ENCODE assay signal across 1 cellular context in the genomic region with DNA sequence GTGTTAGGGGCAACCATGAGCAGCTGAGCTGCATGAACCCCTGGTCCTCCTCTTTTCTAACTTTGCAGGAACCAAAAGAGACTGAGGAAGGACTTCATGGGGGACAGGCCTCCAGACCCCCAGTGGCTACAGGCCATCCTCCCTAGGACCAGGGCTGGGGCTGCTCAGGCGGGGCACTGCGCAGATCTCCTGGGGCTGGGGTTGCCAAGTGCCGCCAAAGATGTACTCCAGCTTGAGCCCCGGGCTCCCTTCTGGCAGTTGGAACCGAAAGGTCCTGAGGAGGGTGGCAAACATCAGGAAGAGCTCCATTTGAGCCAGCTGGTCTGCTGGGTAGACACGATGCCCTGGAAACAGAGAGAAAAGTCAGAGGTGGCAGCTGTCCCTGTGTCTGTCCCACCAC.
TF ChIP-seq lines count a peak whose summit lies in the region.

No MANE protein-coding gene starts in this region.

TF ChIP-seq in A549, 52 proteins besides CTCF, POLR2A, EP300 and RAD21 (continued from another document):
- no peak for TF ChIP-seq NFE2L2 (conservative IDR thresholded peaks at IDR 0.05; ENCODE audit: low read length)
- TF ChIP-seq HOXA7 (CRISPR knock-in tag; IDR thresholded peaks at IDR 0.05), result no peak
- no peak for TF ChIP-seq KDM5A (IDR thresholded peaks at IDR 0.05)
- TF ChIP-seq ZFP36 (IDR thresholded peaks at IDR 0.05; ENCODE audit: borderline replicate concordance, partially characterized antibody), result no peak
